8 cellular contexts compared by ENCODE assay signal in genomic region chr10:89163265-89163995, GRCh38. TPM values are rescaled to one million over a fixed set of nuclear protein-coding genes. Genes with fewer than 3 reads are reported as not detected.
A peak's percentile ranks its signal among the peaks of the same experiment; 100 is the strongest.
DNase-seq lines count a peak whose midpoint lies in the region; ATAC-seq and TF ChIP-seq lines count a peak whose summit lies in the region.

No MANE protein-coding gene starts in this region.

- intact Hi-C loops in esophagus squamous epithelium (cut with DNase I), result no loop called here

- H3K4me1 ChIP-seq in esophagus squamous epithelium, result peaks cover 5 to 70% (median 35%) of the 10 kb centered on the region in 3 donors

- peak; percentile 96 for ATAC-seq in HG03432 (IDR thresholded peaks at IDR 0.05; ENCODE audit: unreplicated experiment)

- no peaks in the 10 kb centered on the region for H3K36me3 ChIP-seq in esophagus squamous epithelium

- TF ChIP-seq CTCF in esophagus squamous epithelium (IDR thresholded peaks at IDR 0.05), result no peak

- no peak for TF ChIP-seq POLR2A in esophagus squamous epithelium (IDR thresholded peaks at IDR 0.05)

- no peaks in the 10 kb centered on the region for H3K27me3 ChIP-seq in esophagus squamous epithelium

- in situ Hi-C loops in ACHN (cut with HindIII; ENCODE audit: low pct_ligation_motif_present, low pct_unique_long_range_greater_than_20kb, low sequenced_read_pairs), result no loop called here

- peak overlapping the region; percentile 60 to 79 (median 72) for H3K27ac ChIP-seq in esophagus squamous epithelium

- DNase-seq in activated gamma-delta T cell treated with Interleukin-2 at 50 U/mL for 16 hours (peak; percentile 22), activated gamma-delta T cell (lab: John Stamatoyannopoulos, UW) (no peak), esophagus squamous epithelium (lab: John Stamatoyannopoulos, UW) (peak; percentile 1), ACHN (no peak), SHP77 treated with DMSO at 0.1 percent for 48 hours (lab: John Stamatoyannopoulos, UW) (no peak)
- DNase-seq in activated CD4-positive, alpha-beta T cell treated with anti-CD3 and anti-CD28 coated beads, Interleukin-2, amount 50 U/mL, for 48 hours, result peak; percentile 50 to 61
- DNase-seq in stimulated activated CD4-positive, alpha-beta T cell treated with anti-CD3 and anti-CD28 coated beads, Interleukin-12 subunit alpha, Interleukin-12 subunit beta, amount 100 ng/mL, for 48 hours (ENCODE audit: low read depth in 2 of 3, low spot score in 1 of 3), result peak; percentile 32 to 47 (median 44)

- peak overlapping the region in 1 of 4 donors; percentile 35 for H3K4me3 ChIP-seq in esophagus squamous epithelium

- 21 to 24% methylated on average over 5 to 6 of the region's 6 CpGs for WGBS in esophagus squamous epithelium, 2 donors

- no peaks in the 10 kb centered on the region for H3K9me3 ChIP-seq in esophagus squamous epithelium

RNA-seq across cellular contexts. Expression of gene CH25H, which starts 43.7 kb away (rescaled TPM):
- total RNA-seq in esophagus squamous epithelium, result 10 to 100 TPM in 2 of 4 donors, 1 to 10 TPM in 2; 6.4 to 27.8 (median 11.5) TPM

Comparison
In these comparisons a context has a peak if more than half of its experiments do, and no peak if none do; other contexts are left out.
1. DNase-seq: peak in activated gamma-delta T cell treated with Interleukin-2 at 50 U/mL for 16 hours (single experiment), activated CD4-positive, alpha-beta T cell treated with anti-CD3 and anti-CD28 coated beads, Interleukin-2, amount 50 U/mL, for 48 hours (2 of 2), esophagus squamous epithelium (single experiment) and stimulated activated CD4-positive, alpha-beta T cell treated with anti-CD3 and anti-CD28 coated beads, Interleukin-12 subunit alpha, Interleukin-12 subunit beta, amount 100 ng/mL, for 48 hours (3 of 3); none in activated gamma-delta T cell (single experiment), ACHN (single experiment) and SHP77 treated with DMSO at 0.1 percent for 48 hours (single experiment).